In the genomic region with DNA sequence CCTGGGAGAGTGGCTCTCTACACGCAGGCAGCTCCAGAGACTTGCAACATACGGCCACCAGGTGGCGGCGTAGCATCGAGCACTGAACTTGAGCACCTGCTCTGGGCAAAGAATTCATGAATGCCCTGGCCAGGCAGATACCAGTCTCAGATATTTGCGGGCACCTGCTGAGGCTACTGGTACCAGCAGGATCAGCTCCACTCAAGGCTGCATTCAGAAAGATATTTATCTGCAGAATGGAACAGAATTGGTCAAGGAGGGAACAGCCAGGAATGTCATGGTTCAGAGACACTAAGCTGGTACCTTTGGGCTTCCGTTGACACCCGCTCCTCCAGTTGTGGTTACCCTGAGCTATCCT, we compare ENCODE assay signal across 8 cellular contexts. TPM values are rescaled to one million over a fixed set of nuclear protein-coding genes. Genes with fewer than 3 reads are reported as not detected.
DNase-seq lines count a peak whose midpoint lies in the region; ATAC-seq, FAIRE-seq and TF ChIP-seq lines count a peak whose summit lies in the region.

No MANE protein-coding gene starts in this region.

- peak; percentile 79 for ATAC-seq in GM21529 (IDR thresholded peaks at IDR 0.05; ENCODE audit: unreplicated experiment)

- H3K27ac ChIP-seq in SJSA1 (no peak overlapping the region), ovary (no peak overlapping the region), tibial nerve (no peak overlapping the region)

- peak; percentile 83 to 90 (median 90) for TF ChIP-seq CTCF in ovary (IDR thresholded peaks at IDR 0.05)
- TF ChIP-seq CTCF in tibial nerve (IDR thresholded peaks at IDR 0.05) = peak; percentile 83 to 96 (median 92)

- FAIRE-seq in frontal cortex (lab: Jason Lieb, UNC) = no peak

- H3K36me3 ChIP-seq in MG63 = no peaks in the 10 kb centered on the region
- H3K36me3 ChIP-seq in SJSA1 = no peaks in the 10 kb centered on the region
- no peaks in the 10 kb centered on the region for H3K36me3 ChIP-seq in ovary
- no peaks in the 10 kb centered on the region for H3K36me3 ChIP-seq in tibial nerve

- H3K4me3 ChIP-seq in MG63 (no peak overlapping the region), SJSA1 (no peak overlapping the region), ovary (no peak overlapping the region), tibial nerve (no peak overlapping the region)

- WGBS in ovary, 3 donors = 9 to 15% (median 11%) methylated on average over 8 of the region's 8 CpGs
- WGBS in tibial nerve, 2 donors = 17 to 42% methylated on average over 3 to 8 of the region's 8 CpGs

- H3K9me3 ChIP-seq in MG63 (no peaks in the 10 kb centered on the region), SJSA1 (replicated peaks) (no peaks in the 10 kb centered on the region), ovary (no peaks in the 10 kb centered on the region), tibial nerve (no peaks in the 10 kb centered on the region)

- intact Hi-C loops in ovary (cut with DNase I) = loop anchor here in 3 of 4 donors (2.0 to 10.0 kb wide), 6 partner anchors 61 to 358 kb away; no protein-coding TSS in a partner anchor

- TF ChIP-seq POLR2A in ovary (IDR thresholded peaks at IDR 0.05) (no peak), tibial nerve (IDR thresholded peaks at IDR 0.05) (no peak)

- H3K4me1 ChIP-seq in SJSA1 (replicated peaks) (no peaks in the 10 kb centered on the region), ovary (ENCODE audit: insufficient read depth) (peaks cover 2% of the 10 kb centered on the region), tibial nerve (no peaks in the 10 kb centered on the region)

- DNase-seq in COLO829 (ENCODE audit: low spot score) = peak; percentile 73
- peak; percentile 65 for DNase-seq in MG63
- DNase-seq in SJSA1 (ENCODE audit: low read depth in 1 of 2, low spot score in 2 of 2) = peak; percentile 65 to 85
- DNase-seq in activated gamma-delta T cell (lab: John Stamatoyannopoulos, UW) = peak; percentile 21
- DNase-seq in frontal cortex (ENCODE audit: low spot score in 2 of 2) = peak; percentile 67 to 86
- peak; percentile 71 to 90 (median 85) for DNase-seq in ovary
- peak; percentile 80 to 89 for DNase-seq in tibial nerve (ENCODE audit: low spot score in 2 of 2)

- TF ChIP-seq EP300 in ovary (IDR thresholded peaks at IDR 0.05) (no peak), tibial nerve (IDR thresholded peaks at IDR 0.05) (peak in 1 of 2 donors; percentile 26)

- no peaks in the 10 kb centered on the region for H3K27me3 ChIP-seq in MG63
- H3K27me3 ChIP-seq in SJSA1 (replicated peaks) = peaks cover 40% of the 10 kb centered on the region
- no peaks in the 10 kb centered on the region for H3K27me3 ChIP-seq in ovary
- no peaks in the 10 kb centered on the region for H3K27me3 ChIP-seq in tibial nerve

RNA-seq across cellular contexts. Expression of a gene that starts 10.8 kb away (rescaled TPM):
- 9.7 and 11.4 TPM in 2 replicates for total RNA-seq in MG63 (2014; rRNA removed; shearing (Covaris generic); ENCODE audit: low replicate concordance)
- total RNA-seq in SJSA1 (2014; rRNA removed; shearing (Covaris generic)) = 18.4 and 22.3 TPM in 2 replicates
- total RNA-seq in frontal cortex (2.9 TPM), ovary (10 to 100 TPM in 6 of 7 donors, 1 to 10 TPM in 1; 7.0 to 32.9 (median 20.4) TPM), tibial nerve (10 to 100 TPM; 15.9 to 41.1 (median 27.3) TPM)
- polyA plus RNA-seq in ovary = 10 to 100 TPM; 10.5 to 16.4 TPM

RNA-seq across cellular contexts. Expression of a gene that starts 24.6 kb away (rescaled TPM):
- not detected in 2 replicates for total RNA-seq in MG63 (2014; rRNA removed; shearing (Covaris generic); ENCODE audit: low replicate concordance)
- 1.1 TPM in 1 of 2 replicates, not detected in the other for total RNA-seq in SJSA1 (2014; rRNA removed; shearing (Covaris generic))
- total RNA-seq in frontal cortex (1.6 TPM), ovary (under 1 TPM in 5 of 7 donors, not detected in 2; 0.10 to 0.46 (median 0.15) TPM), tibial nerve (1 to 10 TPM in 1 of 4 donors, under 1 TPM in 3; 0.20 to 2.4 (median 0.46) TPM)
- under 1 TPM; 0.07 to 0.42 TPM for polyA plus RNA-seq in ovary

RNA-seq across cellular contexts. Expression of a gene that starts 36.2 kb away (rescaled TPM):
- not detected in 2 replicates for total RNA-seq in MG63 (2014; rRNA removed; shearing (Covaris generic); ENCODE audit: low replicate concordance)
- total RNA-seq in SJSA1 (2014; rRNA removed; shearing (Covaris generic)) = not detected in 2 replicates
- not detected for total RNA-seq in frontal cortex
- not detected for total RNA-seq in ovary
- polyA plus RNA-seq in ovary = under 1 TPM in 1 of 2 donors, not detected in 1; 0.17 TPM
- total RNA-seq in tibial nerve = not detected

RNA-seq across cellular contexts. Expression of a gene that starts 46.0 kb away (rescaled TPM):
- total RNA-seq in MG63 (2014; rRNA removed; shearing (Covaris generic); ENCODE audit: low replicate concordance) = not detected in 2 replicates
- not detected in 2 replicates for total RNA-seq in SJSA1 (2014; rRNA removed; shearing (Covaris generic))
- total RNA-seq in frontal cortex (not detected), ovary (under 1 TPM in 1 of 7 donors, not detected in 6; 0.36 TPM), tibial nerve (not detected)
- not detected for polyA plus RNA-seq in ovary

Comparison
In these comparisons a context has a peak if more than half of its experiments do, and no peak if none do; other contexts are left out.
1. DNase-seq: peak in every context shown above with its lines; median percentile 85 in ovary; 84 in tibial nerve; 76 in frontal cortex; 75 in SJSA1; 73 in COLO829; 65 in MG63; 21 in activated gamma-delta T cell.